Comparison of ENCODE assay signal across 13 cellular contexts in genomic region chr2:181984814-181985631, GRCh38. TPM values are rescaled to one million over a fixed set of nuclear protein-coding genes. Genes with fewer than 3 reads are reported as not detected.
A peak's percentile ranks its signal among the peaks of the same experiment; 100 is the strongest.
DNase-seq lines count a peak whose midpoint lies in the region; ATAC-seq and TF ChIP-seq lines count a peak whose summit lies in the region.
"Had no signal": no experiment of that assay in that cellular context is flagged by ENCODE, and none has a peak within 500 bp of the region (broad histone marks: within the 10 kb centered on the region; RNA-seq: fewer than 3 reads in every experiment).

No MANE protein-coding gene starts in this region.

- H3K27ac Mint-ChIP-seq in activated naive CD4-positive, alpha-beta T cell treated with anti-CD3 and anti-CD28 coated beads for 36 hours, result no peak overlapping the region

- peaks cover 7 to 41% (median 39%) of the 10 kb centered on the region in 4 donors for H3K4me1 ChIP-seq in esophagus muscularis mucosa

- H3K4me1 Mint-ChIP-seq in activated naive CD4-positive, alpha-beta T cell treated with anti-CD3 and anti-CD28 coated beads for 36 hours (ENCODE audit: low read depth), result no peaks in the 10 kb centered on the region

- H3K4me3 Mint-ChIP-seq in activated naive CD4-positive, alpha-beta T cell treated with anti-CD3 and anti-CD28 coated beads for 36 hours, result no peak overlapping the region

- no peak overlapping the region for H3K4me3 ChIP-seq in esophagus muscularis mucosa

- no peak for TF ChIP-seq POLR2A in esophagus muscularis mucosa (IDR thresholded peaks at IDR 0.05; ENCODE audit: low read depth)

- ATAC-seq in HG03045 (IDR thresholded peaks at IDR 0.05; ENCODE audit: unreplicated experiment), result no peak

- H3K36me3 ChIP-seq in esophagus muscularis mucosa, result no peaks in the 10 kb centered on the region
- H3K36me3 ChIP-seq: neutrophil had no signal

- TF ChIP-seq EP300 in esophagus muscularis mucosa (IDR thresholded peaks at IDR 0.05), result no peak

- 47% methylated on average over 4 of the region's 4 CpGs for WGBS in esophagus muscularis mucosa

- no peaks in the 10 kb centered on the region for H3K9me3 Mint-ChIP-seq in activated naive CD4-positive, alpha-beta T cell treated with anti-CD3 and anti-CD28 coated beads for 36 hours

- peak overlapping the region; percentile 21 to 60 (median 38) for H3K27ac ChIP-seq in esophagus muscularis mucosa (replicated peaks in 1 of 4)
- H3K27ac ChIP-seq: HL-60, neutrophil had no signal

- no peak for TF ChIP-seq CTCF in esophagus muscularis mucosa (IDR thresholded peaks at IDR 0.05)

- no peaks in the 10 kb centered on the region for H3K36me3 Mint-ChIP-seq in activated naive CD4-positive, alpha-beta T cell treated with anti-CD3 and anti-CD28 coated beads for 36 hours (ENCODE audit: low read depth)

- H3K9me3 ChIP-seq in esophagus muscularis mucosa, result no peaks in the 10 kb centered on the region
- H3K9me3 ChIP-seq: neutrophil had no signal

- intact Hi-C loops in esophagus muscularis mucosa (cut with DNase I), result no loop called here
- intact Hi-C loops in activated naive CD4-positive, alpha-beta T cell treated with anti-CD3 and anti-CD28 coated beads for 36 hours (cut with micrococcal nuclease), result no loop called here

- in situ Hi-C loops in G401 (cut with HindIII; ENCODE audit: low sequenced_read_pairs), result no loop called here

- DNase-seq in G401 (ENCODE audit: low spot score), result peak; percentile 84
- DNase-seq in NCI-H2227 (lab: John Stamatoyannopoulos, UW; ENCODE audit: unreplicated experiment), result peak; percentile 26
- no peak for DNase-seq in esophagus muscularis mucosa (ENCODE audit: extremely low spot score)
- DNase-seq in myocyte (ENCODE audit: low read depth), result peak; percentile 14
- no peak for DNase-seq in stimulated activated naive CD4-positive, alpha-beta T cell treated with Interleukin-2 at 50 U/mL for 16 hours (lab: John Stamatoyannopoulos, UW)
- no peak for DNase-seq in activated naive CD4-positive, alpha-beta T cell treated with anti-CD3 and anti-CD28 coated beads for 36 hours
- DNase-seq in activated gamma-delta T cell treated with Interleukin-2 at 50 U/mL for 16 hours, result no peak
- DNase-seq: HCEC 1CT, Kasumi-1, NCI-H2029 had no signal

- CTCF ChIA-PET in activated naive CD4-positive, alpha-beta T cell treated with anti-CD3 and anti-CD28 coated beads for 36 hours (lab: Charles Lee), result no interaction called here

- H3K27me3 ChIP-seq in esophagus muscularis mucosa, result no peaks in the 10 kb centered on the region
- H3K27me3 ChIP-seq: neutrophil had no signal

- H3K27me3 Mint-ChIP-seq in activated naive CD4-positive, alpha-beta T cell treated with anti-CD3 and anti-CD28 coated beads for 36 hours (ENCODE audit: low read depth), result no peaks in the 10 kb centered on the region

RNA-seq across cellular contexts. Expression of gene PPP1R1C, which starts 0.6 kb away (rescaled TPM):
- total RNA-seq in G401 (2014; rRNA removed; shearing (Covaris generic)), result not detected in 2 replicates
- under 1 TPM in 1 of 4 donors, not detected in 3; 0.11 TPM for total RNA-seq in esophagus muscularis mucosa
- 0.51 TPM in 1 of 2 replicates, not detected in the other for total RNA-seq in myocyte
- polyA plus RNA-seq in myocyte (2012), result 0.23 TPM
- total RNA-seq in activated naive CD4-positive, alpha-beta T cell treated with anti-CD3 and anti-CD28 coated beads for 36 hours, result not detected

Comparison
In these comparisons a context has a peak if more than half of its experiments do, and no peak if none do; other contexts are left out.
1. DNase-seq: peak in G401 (single experiment), NCI-H2227 (single experiment) and myocyte (single experiment); none in esophagus muscularis mucosa (single experiment), stimulated activated naive CD4-positive, alpha-beta T cell treated with Interleukin-2 at 50 U/mL for 16 hours (single experiment), activated naive CD4-positive, alpha-beta T cell treated with anti-CD3 and anti-CD28 coated beads for 36 hours (single experiment) and activated gamma-delta T cell treated with Interleukin-2 at 50 U/mL for 16 hours (single experiment).